ENCODE assay signal across 8 cellular contexts in genomic region chr9:129802833-129803678, GRCh38. TPM values are rescaled to one million over a fixed set of nuclear protein-coding genes. Genes with fewer than 3 reads are reported as not detected.
DNase-seq lines count a peak whose midpoint lies in the region; ATAC-seq, FAIRE-seq and TF ChIP-seq lines count a peak whose summit lies in the region.

TSS of gene TOR1B (plus strand) at chr9:129803184. CDS start at chr9:129803213, 29 bp downstream.

- H3K4me3 Mint-ChIP-seq in T-cell: peak within 1 kb of the TSS; percentile 85 to 91 (median 91)

- intact Hi-C loops in heart left ventricle (cut with DNase I): loop anchor here in 2 of 10 donors (1.0 to 2.0 kb wide), 2 partner anchors 20 to 32 kb away; partner anchors contain the start of genes C9orf78 (in 1 of the 2) and USP20 (in 1 of the 2)
- intact Hi-C loops in transverse colon (cut with DNase I; ENCODE audit: low total_unique reads): no loop called here

- H3K4me1 ChIP-seq in heart left ventricle (peaks cover 0 to 32% (median 8%) of the 10 kb centered on the region in 12 donors), transverse colon (peaks cover 6 to 36% (median 14%) of the 10 kb centered on the region in 4 donors)

- no peaks in the 10 kb centered on the region for H3K27me3 Mint-ChIP-seq in T-cell

- FAIRE-seq in GM12891 (lab: Jason Lieb, UNC): peak; percentile 85

- no peak for TF ChIP-seq EP300 in transverse colon (IDR thresholded peaks at IDR 0.05; ENCODE audit: low read depth)

- in situ Hi-C loops in transverse colon (cut with MboI; ENCODE audit: low pct_ligation_motif_present in 1 of 4, low pct_unique_long_range_greater_than_20kb in 1 of 4, low sequenced_read_pairs in 3 of 4): no loop called here

- H3K27ac ChIP-seq in adipose tissue (ENCODE audit: low read depth, low read length): peak within 1 kb of the TSS; percentile 83
- peak within 1 kb of the TSS; percentile 61 to 93 (median 86) for H3K27ac ChIP-seq in heart left ventricle
- peak within 1 kb of the TSS; percentile 93 to 95 (median 94) for H3K27ac ChIP-seq in transverse colon

- peaks cover 25 to 30% (median 28%) of the 10 kb centered on the region in 3 donors for H3K4me1 Mint-ChIP-seq in T-cell

- H3K9me3 Mint-ChIP-seq in T-cell: no peaks in the 10 kb centered on the region

- DNase-seq in GM12891 (ENCODE audit: insufficient read length, low spot score) (peak; percentile 88), NCI-H1436 treated with DMSO at 0.1 percent for 48 hours (lab: John Stamatoyannopoulos, UW) (peak; percentile 50), T-cell (peak; percentile 82 to 98 (median 91)), heart left ventricle (peak; percentile 94 to 97 (median 95)), pons (ENCODE audit: low spot score) (peak; percentile 93), transverse colon (peak; percentile 96)

- POLR2A ChIA-PET in T-cell (lab: Charles Lee): interaction anchor here in 1 of 2 donors (0.5 kb wide), 1 partner anchor 174 kb away, joined by 4 read pairs; no protein-coding TSS in a partner anchor

- H3K4me3 ChIP-seq in heart left ventricle (peak within 1 kb of the TSS; percentile 72 to 98 (median 88)), transverse colon (peak within 1 kb of the TSS; percentile 80 to 97 (median 82))

- peaks cover 12% of the 10 kb centered on the region for H3K36me3 Mint-ChIP-seq in T-cell

- no peaks in the 10 kb centered on the region for H3K27me3 ChIP-seq in heart left ventricle
- H3K27me3 ChIP-seq in transverse colon: no peaks in the 10 kb centered on the region

- TF ChIP-seq CTCF in heart left ventricle (IDR thresholded peaks at IDR 0.05) (no peak), transverse colon (IDR thresholded peaks at IDR 0.05) (no peak)

- H3K9me3 ChIP-seq in heart left ventricle (no peaks in the 10 kb centered on the region), transverse colon (no peaks in the 10 kb centered on the region)

- peak within 1 kb of the TSS; percentile 94 to 96 for H3K27ac Mint-ChIP-seq in T-cell

- H3K36me3 ChIP-seq in heart left ventricle (peaks cover 0 to 33% (median 13%) of the 10 kb centered on the region in 9 donors), transverse colon (no peaks in the 10 kb centered on the region)

- peak; percentile 70; the same call in 1 of the 2 replicates for TF ChIP-seq POLR2A in GM12891 (IDR thresholded peaks at IDR 0.05; ENCODE audit: low read depth, low read length)
- TF ChIP-seq POLR2A in heart left ventricle (IDR thresholded peaks at IDR 0.05): peak in 1 of 2 donors; percentile 71
- TF ChIP-seq POLR2A in transverse colon (IDR thresholded peaks at IDR 0.05): peak; percentile 90

- CTCF ChIA-PET in T-cell (lab: Charles Lee): interaction anchor here (0.7 kb wide), 3 partner anchors 20 to 383 kb away, joined by 3 read pairs; no protein-coding TSS in a partner anchor

- WGBS in adipose tissue, 3 donors: 0 to 1% (median 0%) methylated on average over 79 to 93 of the region's 93 CpGs
- 0 to 1% (median 1%) methylated on average over 47 to 93 of the region's 93 CpGs for WGBS in heart left ventricle, 4 donors
- 1% methylated on average over 51 of the region's 93 CpGs; no CpG with 5 or more reads in 1 of the 2 donors for WGBS in transverse colon (ENCODE audit: low coverage in 1 of 2), 2 donors

- ATAC-seq in HG02840 (IDR thresholded peaks at IDR 0.05; ENCODE audit: low FRiP score, unreplicated experiment) (peak; percentile 69), T-cell (replicated peaks in 1 of 4) (peak; percentile 93 to 95 (median 95)), heart left ventricle (peak; percentile 96 to 99 (median 99))

TF ChIP-seq in GM12891, 5 proteins besides CTCF, POLR2A, EP300 and RAD21:
- TF ChIP-seq POU2F2 (IDR thresholded peaks at IDR 0.05; ENCODE audit: low read depth, low read length) (no peak), SPI1 (IDR thresholded peaks at IDR 0.05; ENCODE audit: low read depth, low read length) (peak; percentile 77), PAX5 (IDR thresholded peaks at IDR 0.05; ENCODE audit: insufficient read depth, low read length, severe bottlenecking) (no peak), TAF1 (IDR thresholded peaks at IDR 0.05; ENCODE audit: low read depth, low read length) (peak; percentile 63), POLR2AphosphoS5 (IDR thresholded peaks at IDR 0.05; ENCODE audit: low read depth, low read length) (peak; percentile 79)
TF ChIP-seq in GM12891: peak in this region for 3.

RNA-seq across cellular contexts. Expression of gene TOR1B, which starts in this region (rescaled TPM):
- 8.2 TPM for polyA plus RNA-seq in GM12891 (2012; ENCODE audit: low read depth, missing spikeins)
- 10 to 100 TPM; 19.3 to 31.0 (median 26.4) TPM for total RNA-seq in T-cell
- 10 to 100 TPM; 10.1 to 12.6 (median 10.9) TPM for polyA plus RNA-seq in adipose tissue
- total RNA-seq in heart left ventricle: 10 to 100 TPM in 8 of 9 donors, 1 to 10 TPM in 1; 9.4 to 16.1 (median 13.0) TPM
- 10 to 100 TPM in 1 of 2 donors, 1 to 10 TPM in 1; 7.3 to 20.7 TPM for polyA plus RNA-seq in heart left ventricle
- total RNA-seq in transverse colon: 100 to 1,000 TPM in 1 of 4 donors, 10 to 100 TPM in 3; 49.0 to 105 (median 62.7) TPM

Comparison
In these comparisons a context has a peak if more than half of its experiments do, and no peak if none do; other contexts are left out.
1. Peak in every context shown above with its lines: DNase-seq, ATAC-seq, H3K4me3 ChIP-seq and H3K27ac ChIP-seq.